8 cellular contexts compared by ENCODE assay signal in genomic region chr10:103265712-103266329, GRCh38. TPM values are rescaled to one million over a fixed set of nuclear protein-coding genes. Genes with fewer than 3 reads are reported as not detected.
DNase-seq lines count a peak whose midpoint lies in the region; ATAC-seq, FAIRE-seq and TF ChIP-seq lines count a peak whose summit lies in the region.

No MANE protein-coding gene starts in this region.

- in situ Hi-C loops in HepG2 (cut with HindIII; ENCODE audit: extremely low pct_ligation_motif_present, low pct_unique_long_range_greater_than_20kb) = no loop called here

- peaks cover 8% of the 10 kb centered on the region for H3K4me1 Mint-ChIP-seq in Caco-2 (ENCODE audit: low read depth, unreplicated experiment)

- CTCF ChIA-PET in Caco-2 (lab: Charles Lee) = no interaction called here
- CTCF ChIA-PET in HepG2 (lab: Yijun Ruan, JAX; ENCODE audit: low intra/inter-chr PET ratio, low total read pairs) = no interaction called here

- no peaks in the 10 kb centered on the region for H3K9me3 ChIP-seq in Caco-2
- H3K9me3 ChIP-seq in HepG2 (ENCODE audit: low read length) = no peaks in the 10 kb centered on the region

- peak; percentile 69 for FAIRE-seq in HepG2 (lab: Jason Lieb, UNC)

- H3K9me3 Mint-ChIP-seq in Caco-2 (ENCODE audit: unreplicated experiment) = peaks cover 5% of the 10 kb centered on the region

- H3K27me3 Mint-ChIP-seq in Caco-2 (ENCODE audit: insufficient read depth, unreplicated experiment) = peaks cover 6% of the 10 kb centered on the region

- intact Hi-C loops in Caco-2 (cut with micrococcal nuclease; ENCODE audit: unreplicated experiment) = loop anchor here (1.0 kb wide), 1 partner anchor 13 kb away; no protein-coding TSS in a partner anchor
- intact Hi-C loops in HepG2 (cut with micrococcal nuclease; ENCODE audit: unreplicated experiment) = no loop called here

- TF ChIP-seq CTCF in Caco-2 (IDR thresholded peaks at IDR 0.05; ENCODE audit: insufficient read depth in 1 of 2, low read depth in 1 of 2, low read length in 1 of 2, severe bottlenecking in 1 of 2, unreplicated experiment in 1 of 2) (no peak), HepG2 (CRISPR knock-in tag; IDR thresholded peaks at IDR 0.05) (no peak)

- no peaks in the 10 kb centered on the region for H3K79me2 ChIP-seq in HepG2 (ENCODE audit: insufficient read depth, low read length)

- no peak overlapping the region for H2AFZ ChIP-seq in HepG2 (ENCODE audit: low read length)

- no peak for TF ChIP-seq POLR2A in HepG2 (IDR thresholded peaks at IDR 0.05; ENCODE audit: insufficient read depth in 1 of 2, low read depth in 2 of 2, low read length in 2 of 2)

- no peaks in the 10 kb centered on the region for H4K20me1 ChIP-seq in HepG2 (ENCODE audit: insufficient read depth, low read length)

- no peaks in the 10 kb centered on the region for H3K36me3 ChIP-seq in Caco-2 (ENCODE audit: control insufficient read depth, insufficient read depth, low read length)
- H3K36me3 ChIP-seq in HepG2 (replicated peaks in 1 of 2; ENCODE audit: control insufficient read depth in 1 of 2, insufficient read depth in 2 of 2, low read length in 2 of 2) = no peaks in the 10 kb centered on the region

- ATAC-seq in HepG2 (peak; percentile 74), GM21381 (IDR thresholded peaks at IDR 0.05; ENCODE audit: unreplicated experiment) (no peak), HG03159 (IDR thresholded peaks at IDR 0.05; ENCODE audit: unreplicated experiment) (no peak), HG02588 (IDR thresholded peaks at IDR 0.05; ENCODE audit: unreplicated experiment) (no peak)

- peak; percentile 73 to 84 for DNase-seq in Caco-2
- peak; percentile 70 for DNase-seq in M059J (ENCODE audit: low read depth)
- DNase-seq in amniotic epithelial cell (ENCODE audit: low read depth) = peak; percentile 72
- DNase-seq in HepG2 (ENCODE audit: low spot score) = peak; percentile 63
- no peak for DNase-seq in NCI-H2227 (lab: John Stamatoyannopoulos, UW; ENCODE audit: unreplicated experiment)

- no peak overlapping the region for H3K4me3 ChIP-seq in Caco-2 (ENCODE audit: low read depth, low read length)
- no peak overlapping the region for H3K4me3 ChIP-seq in HepG2 (replicated peaks in 1 of 3; ENCODE audit: insufficient read depth in 1 of 3, low read depth in 2 of 3, low read length in 3 of 3)

- POLR2A ChIA-PET in Caco-2 (lab: Charles Lee) (no interaction called here), HepG2 (lab: Yijun Ruan, JAX) (no interaction called here)

- no peak overlapping the region for H3K9ac ChIP-seq in HepG2 (ENCODE audit: insufficient read depth, low read depth, low read length)

- H3K36me3 Mint-ChIP-seq in Caco-2 (ENCODE audit: insufficient read depth, unreplicated experiment) = no peaks in the 10 kb centered on the region

- TF ChIP-seq RAD21 in HepG2 (CRISPR knock-in tag; IDR thresholded peaks at IDR 0.05) = no peak

- BruUV-seq in Caco-2 (replicated peaks; lab: Mats Ljungman, UMichigan) (no TSS peak), HepG2 (replicated peaks; lab: Mats Ljungman, UMichigan) (no TSS peak)

- H3K27ac Mint-ChIP-seq in Caco-2 (ENCODE audit: unreplicated experiment) = no peak overlapping the region

- H3K4me1 ChIP-seq in Caco-2 (no peaks in the 10 kb centered on the region), HepG2 (ENCODE audit: insufficient read depth, low read length) (peaks cover 5% of the 10 kb centered on the region; the same call in 1 of the 2 replicates)

- no peaks in the 10 kb centered on the region for H3K27me3 ChIP-seq in Caco-2 (replicated peaks; ENCODE audit: control insufficient read depth, insufficient read depth, low read length)
- H3K27me3 ChIP-seq in HepG2 (ENCODE audit: control insufficient read depth in 1 of 2, insufficient read depth in 2 of 2, low read length in 2 of 2) = no peaks in the 10 kb centered on the region

- H3K4me3 Mint-ChIP-seq in Caco-2 (ENCODE audit: unreplicated experiment) = no peak overlapping the region

- TF ChIP-seq EP300 in HepG2 (IDR thresholded peaks at IDR 0.05; ENCODE audit: low read depth in 2 of 2, low read length in 2 of 2) (no peak), HepG2 (CRISPR knock-in tag; IDR thresholded peaks at IDR 0.05; ENCODE audit: borderline replicate concordance) (no peak)

- no peak overlapping the region for H3K27ac ChIP-seq in HepG2 (ENCODE audit: extremely low read length, insufficient read depth, low read length)

- H3K4me2 ChIP-seq in HepG2 (ENCODE audit: low read depth, low read length) = no peak overlapping the region

- 22% methylated on average over 11 of the region's 11 CpGs for WGBS in HepG2 (ENCODE audit: low lambda C conversion rate)

TF ChIP-seq in HepG2, 621 proteins besides CTCF, POLR2A, EP300 and RAD21 (continues in another document):
- TF ChIP-seq ZNF136 (CRISPR knock-in tag; IDR thresholded peaks at IDR 0.05; ENCODE audit: low read depth) (0 out of 2 replicates have a peak, but pooled peaks have one; percentile 44), CERS6 (CRISPR knock-in tag; IDR thresholded peaks at IDR 0.05) (no peak)

RNA-seq across cellular contexts. Expression of gene INA, which starts 11.1 kb away (rescaled TPM):
- total RNA-seq in Caco-2 (2022) = 0.51 and 0.52 TPM in 2 replicates
- total RNA-seq in M059J (2014; rRNA removed; shearing (Covaris generic)) = not detected in 2 replicates
- 0.04 TPM in 1 of 2 replicates, not detected in the other for total RNA-seq in HepG2 (2016; rRNA removed; fragmentation: Illumina TruSeq; extraction: Trizol)
- total RNA-seq in HepG2 (2016; cell fraction: cytosol; rRNA removed; fragmentation: Illumina TruSeq; extraction: Trizol; ENCODE audit: low read depth) = not detected in 2 replicates
- 0.06 TPM in 1 of 2 replicates, not detected in the other for total RNA-seq in HepG2 (2016; cell fraction: insoluble cytoplasmic fraction; rRNA removed; fragmentation: Illumina TruSeq; extraction: Trizol)
- total RNA-seq in HepG2 (2016; cell fraction: membrane; rRNA removed; fragmentation: Illumina TruSeq; extraction: Trizol) = not detected in 2 replicates
- not detected in 2 replicates for total RNA-seq in HepG2 (2016; cell fraction: nucleus; rRNA removed; fragmentation: Illumina TruSeq; extraction: Trizol)
- 0.05 and 0.13 TPM in 2 replicates for polyA plus RNA-seq in HepG2 (2011; rRNA removed)
- 0.03 and 0.09 TPM in 2 replicates for polyA plus RNA-seq in HepG2 (2011; cell fraction: cytosol; rRNA removed)
- 0.08 TPM in 1 of 2 replicates, not detected in the other for polyA plus RNA-seq in HepG2 (2011; cell fraction: nucleus; rRNA removed)
- polyA plus RNA-seq in HepG2 (2012) = not detected in 2 replicates
- polyA plus RNA-seq in HepG2 (2016; cell fraction: cytosol; fragmentation: Illumina TruSeq; extraction: Trizol; ENCODE audit: low read depth) = not detected in 2 replicates
- polyA plus RNA-seq in HepG2 (2016; cell fraction: insoluble cytoplasmic fraction; fragmentation: Illumina TruSeq; extraction: Trizol; ENCODE audit: low read depth) = 0.07 TPM in 1 of 2 replicates, not detected in the other
- polyA plus RNA-seq in HepG2 (2016; cell fraction: membrane; fragmentation: Illumina TruSeq; extraction: Trizol; ENCODE audit: low read depth) = not detected in 2 replicates
- not detected in 2 replicates for polyA plus RNA-seq in HepG2 (2016; cell fraction: nucleus; fragmentation: Illumina TruSeq; extraction: Trizol; ENCODE audit: insufficient read depth, low read depth)
- 0.04 and 0.07 TPM in 2 replicates for polyA minus RNA-seq in HepG2 (2011; rRNA and poly(A)+ RNA removed; ENCODE audit: low replicate concordance)
- polyA minus RNA-seq in HepG2 (2011; cell fraction: cytosol; rRNA and poly(A)+ RNA removed) = not detected in 2 replicates
- polyA minus RNA-seq in HepG2 (2011; cell fraction: nucleus; rRNA and poly(A)+ RNA removed) = not detected in 2 replicates

RNA-seq across cellular contexts. Expression of gene RPEL1, which starts 20.1 kb away (rescaled TPM):
- total RNA-seq in Caco-2 (2022) (0.21 TPM in 1 of 2 replicates, not detected in the other), HepG2 (2016; rRNA removed; fragmentation: Illumina TruSeq; extraction: Trizol) (0.04 and 0.10 TPM in 2 replicates)
- 0.12 TPM in 1 of 2 replicates, not detected in the other for total RNA-seq in M059J (2014; rRNA removed; shearing (Covaris generic))
- total RNA-seq in HepG2 (2016; cell fraction: cytosol; rRNA removed; fragmentation: Illumina TruSeq; extraction: Trizol; ENCODE audit: low read depth) = not detected in 2 replicates
- total RNA-seq in HepG2 (2016; cell fraction: insoluble cytoplasmic fraction; rRNA removed; fragmentation: Illumina TruSeq; extraction: Trizol) = 0.04 TPM in 1 of 2 replicates, not detected in the other
- total RNA-seq in HepG2 (2016; cell fraction: membrane; rRNA removed; fragmentation: Illumina TruSeq; extraction: Trizol) = not detected in 2 replicates
- total RNA-seq in HepG2 (2016; cell fraction: nucleus; rRNA removed; fragmentation: Illumina TruSeq; extraction: Trizol) = not detected in 2 replicates
- polyA plus RNA-seq in HepG2 (2011; rRNA removed) = 0.07 and 0.10 TPM in 2 replicates
- 0.10 and 0.23 TPM in 2 replicates for polyA plus RNA-seq in HepG2 (2011; cell fraction: cytosol; rRNA removed)
- 0.10 and 0.14 TPM in 2 replicates for polyA plus RNA-seq in HepG2 (2011; cell fraction: nucleus; rRNA removed)
- polyA plus RNA-seq in HepG2 (2012) = 0.20 and 0.24 TPM in 2 replicates
- polyA plus RNA-seq in HepG2 (2016; cell fraction: cytosol; fragmentation: Illumina TruSeq; extraction: Trizol; ENCODE audit: low read depth) = not detected in 2 replicates
- polyA plus RNA-seq in HepG2 (2016; cell fraction: insoluble cytoplasmic fraction; fragmentation: Illumina TruSeq; extraction: Trizol; ENCODE audit: low read depth) = 0.19 TPM in 1 of 2 replicates, not detected in the other
- polyA plus RNA-seq in HepG2 (2016; cell fraction: membrane; fragmentation: Illumina TruSeq; extraction: Trizol; ENCODE audit: low read depth) = not detected in 2 replicates
- not detected in 2 replicates for polyA plus RNA-seq in HepG2 (2016; cell fraction: nucleus; fragmentation: Illumina TruSeq; extraction: Trizol; ENCODE audit: insufficient read depth, low read depth)
- 0.20 and 0.37 TPM in 2 replicates for polyA minus RNA-seq in HepG2 (2011; rRNA and poly(A)+ RNA removed; ENCODE audit: low replicate concordance)
- not detected in 2 replicates for polyA minus RNA-seq in HepG2 (2011; cell fraction: cytosol; rRNA and poly(A)+ RNA removed)
- not detected in 2 replicates for polyA minus RNA-seq in HepG2 (2011; cell fraction: nucleus; rRNA and poly(A)+ RNA removed)
